ENCODE assay signal across 9 cellular contexts in genomic region chr14:101732128-101732527, GRCh38. TPM values are rescaled to one million over a fixed set of nuclear protein-coding genes. Genes with fewer than 3 reads are reported as not detected.
DNase-seq lines count a peak whose midpoint lies in the region; ATAC-seq and TF ChIP-seq lines count a peak whose summit lies in the region.
"Had no signal": no experiment of that assay in that cellular context is flagged by ENCODE, and none has a peak within 500 bp of the region (broad histone marks: within the 10 kb centered on the region; RNA-seq: fewer than 3 reads in every experiment).

No MANE protein-coding gene starts in this region.

- H3K27ac ChIP-seq in RWPE2 (ENCODE audit: poor library complexity, severe bottlenecking) (peak overlapping the region; percentile 91), transverse colon (peak overlapping the region; percentile 90 to 92 (median 92))
- H3K27ac ChIP-seq: neural progenitor cell had no signal

- TF ChIP-seq CTCF in RWPE2 (IDR thresholded peaks at IDR 0.05; ENCODE audit: poor library complexity, severe bottlenecking) (no peak), epithelial cell of esophagus (IDR thresholded peaks at IDR 0.05; ENCODE audit: insufficient read depth, low read depth, low read length, missing control alignments) (no peak), transverse colon (IDR thresholded peaks at IDR 0.05) (no peak)

- peaks cover 4% of the 10 kb centered on the region for H3K9me3 Mint-ChIP-seq in activated T-cell treated with anti-CD3 and anti-CD28 coated beads, Interleukin-2, amount 50 U/mL, for 4 hours

- peaks cover 65% of the 10 kb centered on the region for H3K4me1 Mint-ChIP-seq in activated T-cell treated with anti-CD3 and anti-CD28 coated beads, Interleukin-2, amount 50 U/mL, for 4 hours (ENCODE audit: low read depth)

- H3K4me1 ChIP-seq in RWPE2 (ENCODE audit: insufficient read depth, poor library complexity, severe bottlenecking), result peaks cover 14% of the 10 kb centered on the region
- H3K4me1 ChIP-seq in transverse colon, result peaks cover 10 to 21% (median 18%) of the 10 kb centered on the region in 4 donors

- H3K27me3 Mint-ChIP-seq in activated T-cell treated with anti-CD3 and anti-CD28 coated beads, Interleukin-2, amount 50 U/mL, for 4 hours (ENCODE audit: low read depth), result no peaks in the 10 kb centered on the region

- no peak for DNase-seq in activated T-cell treated with anti-CD3 and anti-CD28 coated beads, Interleukin-2, amount 50 U/mL, for 4 hours
- DNase-seq in activated T-cell treated with anti-CD3 and anti-CD28 coated beads, Interleukin-2, amount 50 U/mL, for 48 hours, result no peak
- DNase-seq in RWPE2 (ENCODE audit: low spot score) (no peak), epithelial cell of esophagus (ENCODE audit: low read depth) (peak; percentile 41), transverse colon (no peak), DMS53 treated with DMSO at 0.1 percent for 48 hours (lab: John Stamatoyannopoulos, UW; ENCODE audit: unreplicated experiment) (no peak), NCI-H82 (lab: John Stamatoyannopoulos, UW) (no peak)

- TF ChIP-seq POLR2A in transverse colon (IDR thresholded peaks at IDR 0.05), result no peak

- H3K36me3 ChIP-seq in RWPE2 (ENCODE audit: low read depth) (no peaks in the 10 kb centered on the region), transverse colon (no peaks in the 10 kb centered on the region)
- H3K36me3 ChIP-seq: neural progenitor cell had no signal

- H3K27me3 ChIP-seq in RWPE2 (ENCODE audit: insufficient read depth, poor library complexity, severe bottlenecking) (no peaks in the 10 kb centered on the region), transverse colon (no peaks in the 10 kb centered on the region)
- H3K27me3 ChIP-seq: neural progenitor cell had no signal

- in situ Hi-C loops in transverse colon (cut with MboI; ENCODE audit: low pct_ligation_motif_present in 1 of 4, low pct_unique_long_range_greater_than_20kb in 1 of 4, low sequenced_read_pairs in 3 of 4), result no loop called here

- H3K4me3 ChIP-seq in RWPE2 (ENCODE audit: severe bottlenecking) (no peak overlapping the region), epithelial cell of esophagus (ENCODE audit: low read length) (no peak overlapping the region), transverse colon (no peak overlapping the region)
- H3K4me3 ChIP-seq: neural progenitor cell had no signal

- no peak for ATAC-seq in activated T-cell treated with anti-CD3 and anti-CD28 coated beads, Interleukin-2, amount 50 U/mL, for 4 hours
- ATAC-seq in RWPE2 (ENCODE audit: low read depth) (no peak), GM21367 (IDR thresholded peaks at IDR 0.05; ENCODE audit: unreplicated experiment) (no peak)

- peak overlapping the region; percentile 70 for H3K4me3 Mint-ChIP-seq in activated T-cell treated with anti-CD3 and anti-CD28 coated beads, Interleukin-2, amount 50 U/mL, for 4 hours
- H3K4me3 Mint-ChIP-seq: neural progenitor cell had no signal

- intact Hi-C loops in transverse colon (cut with DNase I; ENCODE audit: low total_unique reads), result no loop called here

- 54% methylated on average over 5 of the region's 5 CpGs; no CpG with 5 or more reads in 1 of the 2 donors for WGBS in transverse colon (ENCODE audit: low coverage in 1 of 2), 2 donors

- peaks cover 2% of the 10 kb centered on the region for H3K36me3 Mint-ChIP-seq in activated T-cell treated with anti-CD3 and anti-CD28 coated beads, Interleukin-2, amount 50 U/mL, for 4 hours (ENCODE audit: insufficient read depth)
- H3K36me3 Mint-ChIP-seq: neural progenitor cell had no signal

- H3K9me3 ChIP-seq in RWPE2 (ENCODE audit: severe bottlenecking) (no peaks in the 10 kb centered on the region), transverse colon (no peaks in the 10 kb centered on the region)

- no peak for TF ChIP-seq EP300 in transverse colon (IDR thresholded peaks at IDR 0.05; ENCODE audit: low read depth)

RNA-seq across cellular contexts. Expression of gene PPP2R5C, which starts 29.4 kb away (rescaled TPM):
- 100 to 1,000 TPM; 160 to 180 (median 173) TPM for total RNA-seq in activated T-cell treated with anti-CD3 and anti-CD28 coated beads, Interleukin-2, amount 50 U/mL, for 4 hours
- total RNA-seq in transverse colon, result 100 to 1,000 TPM in 2 of 4 donors, 10 to 100 TPM in 2; 66.2 to 211 (median 116) TPM
